In genomic region chr2:102355526-102356380, GRCh38 we compare ENCODE assay signal across 1 cellular context.
TF ChIP-seq lines count a peak whose summit lies in the region.

Gene IL18R1, plus strand, starts transcription at chr2:102355796. Its CDS starts 6,865 bp downstream, at chr2:102362661.

TF ChIP-seq in HepG2, 621 proteins besides CTCF, POLR2A, EP300 and RAD21 (continued from another document and continues in another):
- TF ChIP-seq ZNF263 (CRISPR knock-in tag; IDR thresholded peaks at IDR 0.05) (peak; percentile 98), ZBTB26 (CRISPR knock-in tag; IDR thresholded peaks at IDR 0.05; ENCODE audit: borderline replicate concordance) (0 out of 2 replicates have a peak, but pooled peaks have one; percentile 22), ZNF83 (CRISPR knock-in tag; IDR thresholded peaks at IDR 0.05; ENCODE audit: borderline replicate concordance) (no peak), POLR2G (IDR thresholded peaks at IDR 0.05; ENCODE audit: low read depth, low read length) (no peak), PATZ1 (CRISPR knock-in tag; IDR thresholded peaks at IDR 0.05) (peak; percentile 37; the same call in 1 of the 2 replicates), TFDP2 (CRISPR knock-in tag; IDR thresholded peaks at IDR 0.05) (peak; percentile 68), ZNF747 (CRISPR knock-in tag; IDR thresholded peaks at IDR 0.05; ENCODE audit: borderline replicate concordance) (no peak), HNF1A (IDR thresholded peaks at IDR 0.05; ENCODE audit: low read depth) (no peak), HNF1A (CRISPR knock-in tag; IDR thresholded peaks at IDR 0.05; ENCODE audit: borderline replicate concordance) (no peak), SRY (CRISPR knock-in tag; IDR thresholded peaks at IDR 0.05) (0 out of 2 replicates have a peak, but pooled peaks have one; percentile 57), PPARG (CRISPR knock-in tag; conservative IDR thresholded peaks at IDR 0.05) (0 out of 2 replicates have a peak, but pooled peaks have one; percentile 55), ZNF549 (CRISPR knock-in tag; IDR thresholded peaks at IDR 0.05) (no peak), CSRNP1 (CRISPR knock-in tag; IDR thresholded peaks at IDR 0.05) (peak; percentile 68; the same call in 1 of the 2 replicates), NR2F1 (CRISPR knock-in tag; IDR thresholded peaks at IDR 0.05) (no peak), TEAD3 (CRISPR knock-in tag; optimal IDR thresholded peaks at IDR 0.05; ENCODE audit: borderline replicate concordance) (peak; percentile 56), ZNF225 (CRISPR knock-in tag; IDR thresholded peaks at IDR 0.05) (peak; percentile 71; the same call in 1 of the 2 replicates), ZNF282 (IDR thresholded peaks at IDR 0.05; ENCODE audit: partially characterized antibody) (no peak), ATF6 (CRISPR knock-in tag; conservative IDR thresholded peaks at IDR 0.05) (no peak), ARID2 (CRISPR knock-in tag; IDR thresholded peaks at IDR 0.05; ENCODE audit: borderline replicate concordance) (0 out of 2 replicates have a peak, but pooled peaks have one; percentile 59), HNRNPUL1 (IDR thresholded peaks at IDR 0.05; ENCODE audit: low read depth, low read length) (0 out of 2 replicates have a peak, but pooled peaks have one; percentile 20), ZNF780A (CRISPR knock-in tag; IDR thresholded peaks at IDR 0.05) (no peak), ZBTB10 (CRISPR knock-in tag; IDR thresholded peaks at IDR 0.05; ENCODE audit: borderline replicate concordance) (peak; percentile 34; the same call in 1 of the 2 replicates), TFDP1 (CRISPR knock-in tag; IDR thresholded peaks at IDR 0.05; ENCODE audit: borderline replicate concordance) (peak; percentile 60; the same call in 1 of the 2 replicates), ZNF101 (CRISPR knock-in tag; IDR thresholded peaks at IDR 0.05; ENCODE audit: borderline replicate concordance, low read depth) (no peak), ZNF598 (CRISPR knock-in tag; IDR thresholded peaks at IDR 0.05; ENCODE audit: borderline replicate concordance) (peak; percentile 83; the same call in 1 of the 2 replicates), ZNF503 (CRISPR knock-in tag; IDR thresholded peaks at IDR 0.05) (peak; percentile 22; the same call in 1 of the 2 replicates), SRF (IDR thresholded peaks at IDR 0.05; ENCODE audit: low read depth, low read length) (no peak), KAT8 (CRISPR knock-in tag; IDR thresholded peaks at IDR 0.05) (peak; percentile 65; the same call in 1 of the 2 replicates), SNAPC2 (CRISPR knock-in tag; IDR thresholded peaks at IDR 0.05) (peak; percentile 52; the same call in 1 of the 2 replicates), ATF1 (CRISPR knock-in tag; IDR thresholded peaks at IDR 0.05) (no peak), SALL2 (CRISPR knock-in tag; IDR thresholded peaks at IDR 0.05) (peak; percentile 51; the same call in 1 of the 2 replicates), ZKSCAN8 (CRISPR knock-in tag; IDR thresholded peaks at IDR 0.05; ENCODE audit: borderline replicate concordance) (0 out of 2 replicates have a peak, but pooled peaks have one; percentile 59), MAFF (IDR thresholded peaks at IDR 0.05; ENCODE audit: low read depth, low read length) (no peak), ARNT2 (CRISPR knock-in tag; IDR thresholded peaks at IDR 0.05; ENCODE audit: low read depth) (peak; percentile 52; the same call in 1 of the 2 replicates), ARNTL (CRISPR knock-in tag; IDR thresholded peaks at IDR 0.05) (no peak; the same call in 1 of the 2 replicates), ZNF770 (CRISPR knock-in tag; IDR thresholded peaks at IDR 0.05) (peak; percentile 15; the same call in 1 of the 2 replicates), CHCHD3 (CRISPR knock-in tag; IDR thresholded peaks at IDR 0.05) (no peak)
